ENCODE assay signal across 9 cellular contexts in the genomic region with DNA sequence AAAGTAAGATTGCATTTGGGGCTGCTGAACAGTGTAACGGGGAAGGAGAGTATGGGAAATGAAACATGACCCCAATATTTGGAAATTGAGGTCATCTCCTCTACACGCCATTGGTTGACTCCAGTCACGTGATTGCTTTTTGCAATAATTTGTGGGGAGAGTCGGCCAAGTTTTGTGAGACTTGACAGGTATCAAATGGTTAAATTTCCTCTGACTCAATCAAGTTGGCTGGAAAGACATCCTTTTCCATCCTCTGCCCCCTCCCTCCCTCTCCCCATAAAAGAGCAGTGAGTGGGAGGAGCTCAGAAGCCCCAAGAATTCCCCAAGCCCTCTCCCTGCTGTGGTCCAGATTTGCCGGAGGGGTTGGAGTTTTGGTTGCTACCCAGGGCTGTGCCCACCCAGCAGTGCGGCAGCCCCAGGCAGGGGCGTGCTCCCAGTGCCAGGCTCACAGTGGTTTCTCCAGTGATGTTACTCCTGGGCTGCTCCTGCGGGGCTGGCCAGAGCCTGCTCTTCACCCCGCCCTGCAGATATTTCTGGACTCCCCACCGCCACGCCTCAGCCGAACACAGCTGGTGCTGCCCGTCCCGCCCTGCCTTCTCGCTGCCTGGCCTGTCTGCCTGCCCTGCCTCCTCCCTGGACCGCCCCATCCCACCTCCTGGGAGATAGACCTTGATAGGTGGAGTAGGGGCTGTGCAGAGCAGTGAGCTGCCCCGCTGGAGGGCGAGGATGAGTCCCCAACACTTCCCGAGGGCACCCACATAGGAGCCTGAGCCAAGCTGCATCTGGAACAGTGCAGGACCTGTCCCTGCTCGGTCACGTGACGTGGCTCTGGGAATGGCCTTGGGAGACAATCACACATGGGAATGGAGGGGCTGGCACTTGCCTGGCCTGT.
A peak's percentile ranks its signal among the peaks of the same experiment; 100 is the strongest.
DNase-seq lines count a peak whose midpoint lies in the region; ATAC-seq lines count a peak whose summit lies in the region.
"Had no signal": no experiment of that assay in that cellular context is flagged by ENCODE, and none has a peak within 500 bp of the region (broad histone marks: within the 10 kb centered on the region; RNA-seq: fewer than 3 reads in every experiment).

No MANE protein-coding gene starts in this region.

- ATAC-seq in GM19395 (IDR thresholded peaks at IDR 0.05; ENCODE audit: unreplicated experiment) (no peak), GM21528 (IDR thresholded peaks at IDR 0.05; ENCODE audit: low FRiP score, unreplicated experiment) (no peak)
- ATAC-seq: naive thymus-derived CD8-positive, alpha-beta T cell had no signal

- H3K4me3 ChIP-seq in rectal smooth muscle tissue (ENCODE audit: low read length) = peak overlapping the region; percentile 52

- peaks cover 49% of the 10 kb centered on the region for H3K4me1 ChIP-seq in rectal smooth muscle tissue (ENCODE audit: control insufficient read depth, insufficient read depth, low read length)

- H3K36me3 ChIP-seq in rectal smooth muscle tissue (ENCODE audit: control insufficient read depth, insufficient read depth, low read length) = no peaks in the 10 kb centered on the region

- H3K27ac ChIP-seq in rectal smooth muscle tissue (ENCODE audit: low read depth, low read length) = peak overlapping the region; percentile 85

- DNase-seq in DMS79 treated with DMSO at 0.1 percent for 48 hours (lab: John Stamatoyannopoulos, UW) (peak; percentile 70), T1000 (lab: John Stamatoyannopoulos, UW) (peak; percentile 87), glomerular visceral epithelial cell (ENCODE audit: extremely low spot score) (peak; percentile 81), cerebellar cortex (ENCODE audit: low spot score) (no peak)
- no peak for DNase-seq in stimulated activated CD4-positive, alpha-beta T cell treated with anti-CD3 and anti-CD28 coated beads, Interleukin-2, amount 100 ng/mL, for 48 hours
- DNase-seq: naive thymus-derived CD8-positive, alpha-beta T cell had no signal

- H3K9ac ChIP-seq in rectal smooth muscle tissue (ENCODE audit: low read length) = no peak overlapping the region

- no peaks in the 10 kb centered on the region for H3K27me3 ChIP-seq in rectal smooth muscle tissue (ENCODE audit: control insufficient read depth, insufficient read depth, low read length)

Comparison
In these comparisons a context has a peak if more than half of its experiments do, and no peak if none do; other contexts are left out.
1. DNase-seq: peak in DMS79 treated with DMSO at 0.1 percent for 48 hours (single experiment), T1000 (single experiment) and glomerular visceral epithelial cell (single experiment); none in cerebellar cortex (single experiment) and stimulated activated CD4-positive, alpha-beta T cell treated with anti-CD3 and anti-CD28 coated beads, Interleukin-2, amount 100 ng/mL, for 48 hours (0 of 2).